In the genomic region with DNA sequence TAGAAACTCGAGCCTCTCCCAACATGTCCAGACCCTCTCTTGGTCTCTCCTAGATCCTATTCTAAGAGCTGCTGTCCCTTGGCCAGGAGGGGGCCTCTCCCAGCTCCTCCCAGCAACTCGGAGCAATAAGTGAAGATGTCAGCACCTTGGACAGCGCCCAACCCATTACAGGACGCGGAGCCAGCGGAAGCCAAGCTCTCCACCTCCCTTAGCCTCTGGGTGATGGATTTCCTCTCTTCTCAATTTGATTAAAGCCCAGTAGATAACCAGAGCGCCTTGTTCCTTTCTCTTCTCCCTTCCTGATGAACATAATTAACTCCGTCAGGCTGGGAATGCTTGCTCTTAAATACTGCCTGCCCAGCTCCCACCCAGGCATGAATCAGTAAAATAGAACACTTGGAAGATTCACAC, we compare ENCODE assay signal across 8 cellular contexts. TPM values are rescaled to one million over a fixed set of nuclear protein-coding genes. Genes with fewer than 3 reads are reported as not detected.
DNase-seq lines count a peak whose midpoint lies in the region; ATAC-seq, FAIRE-seq and TF ChIP-seq lines count a peak whose summit lies in the region.

No MANE protein-coding gene starts in this region.

- H3K36me3 Mint-ChIP-seq in activated T-cell treated with anti-CD3 and anti-CD28 coated beads, Interleukin-2, amount 50 U/mL, for 24 hours (ENCODE audit: low read depth), result no peaks in the 10 kb centered on the region

- 9 to 10% methylated on average over 8 of the region's 8 CpGs for WGBS in GM23248 (ENCODE audit: low coverage in 1 of 2, low lambda C conversion rate in 2 of 2, missing lambda C conversion rate in 2 of 2), 2 experiments

- H3K9ac ChIP-seq in GM23248, result no peak overlapping the region

- no peaks in the 10 kb centered on the region for H3K9me3 Mint-ChIP-seq in activated T-cell treated with anti-CD3 and anti-CD28 coated beads, Interleukin-2, amount 50 U/mL, for 24 hours

- CTCF ChIA-PET in Panc1 (lab: Charles Lee), result interaction anchor here (0.6 to 1.3 kb wide), 3 partner anchors 28 to 74 kb away, joined by 3 to 8 read pairs (median 3); no protein-coding TSS in a partner anchor

- ATAC-seq in Panc1, result peak; percentile 78

- H3K27me3 Mint-ChIP-seq in activated T-cell treated with anti-CD3 and anti-CD28 coated beads, Interleukin-2, amount 50 U/mL, for 24 hours, result peaks cover 46% of the 10 kb centered on the region

- H3K4me3 Mint-ChIP-seq in activated T-cell treated with anti-CD3 and anti-CD28 coated beads, Interleukin-2, amount 50 U/mL, for 24 hours, result no peak overlapping the region

- POLR2A ChIA-PET in Panc1 (lab: Charles Lee), result no interaction called here

- intact Hi-C loops in Panc1 (cut with micrococcal nuclease; ENCODE audit: unreplicated experiment) (no loop called here), posterior vena cava (cut with DNase I) (no loop called here)

- no peaks in the 10 kb centered on the region for H3K4me1 ChIP-seq in GM23248 (ENCODE audit: insufficient read depth)
- no peaks in the 10 kb centered on the region for H3K4me1 ChIP-seq in Panc1 (ENCODE audit: control insufficient read depth, insufficient read depth, low read length)

- H3K27me3 ChIP-seq in GM23248 (replicated peaks; ENCODE audit: insufficient read depth) (peaks cover 7% of the 10 kb centered on the region; the same call in 1 of the 2 replicates), Panc1 (ENCODE audit: control insufficient read depth, insufficient read depth, low read length) (peaks cover 3% of the 10 kb centered on the region)

- peak; percentile 82 for DNase-seq in 8988T
- DNase-seq in GM23248, result peak; percentile 87
- no peak for DNase-seq in Panc1 (ENCODE audit: low read depth, low spot score)
- DNase-seq in activated T-cell treated with anti-CD3 and anti-CD28 coated beads, Interleukin-2, amount 50 U/mL, for 24 hours, result peak; percentile 78
- DNase-seq in foreskin fibroblast, result peak; percentile 54 to 86
- DNase-seq in posterior vena cava (ENCODE audit: low spot score), result peak; percentile 93
- peak; percentile 83 for DNase-seq in urothelium cell line (ENCODE audit: low spot score)
- no peak for DNase-seq in NCI-H128 (lab: John Stamatoyannopoulos, UW; ENCODE audit: unreplicated experiment)

- H3K9me3 ChIP-seq in GM23248 (ENCODE audit: low read depth) (no peaks in the 10 kb centered on the region), Panc1 (ENCODE audit: control insufficient read depth, insufficient read depth, low read depth, low read length) (no peaks in the 10 kb centered on the region)

- H3K27ac ChIP-seq in GM23248 (no peak overlapping the region), Panc1 (ENCODE audit: low read length) (no peak overlapping the region)

- H3K4me3 ChIP-seq in GM23248, result no peak overlapping the region
- H3K4me3 ChIP-seq in Panc1 (ENCODE audit: low read depth in 2 of 2, low read length in 2 of 2), result no peak overlapping the region
- H3K4me3 ChIP-seq in foreskin fibroblast (ENCODE audit: low read depth in 1 of 2, low read length in 2 of 2), result no peak overlapping the region

- H3K9me2 ChIP-seq in GM23248 (ENCODE audit: insufficient read depth), result no peaks in the 10 kb centered on the region

- no peak overlapping the region for H2AFZ ChIP-seq in GM23248

- in situ Hi-C loops in GM23248 (cut with MboI) (no loop called here), Panc1 (cut with HindIII; ENCODE audit: low pct_unique_long_range_greater_than_20kb, low sequenced_read_pairs) (loop anchor here (25.0 kb wide), 2 partner anchors 102 to 302 kb away; no protein-coding TSS in a partner anchor)

- H3K27ac Mint-ChIP-seq in activated T-cell treated with anti-CD3 and anti-CD28 coated beads, Interleukin-2, amount 50 U/mL, for 24 hours, result no peak overlapping the region

- no peaks in the 10 kb centered on the region for H3K79me2 ChIP-seq in GM23248 (ENCODE audit: insufficient read depth)

- no peaks in the 10 kb centered on the region for H3F3A ChIP-seq in GM23248 (ENCODE audit: insufficient read depth)

- no peaks in the 10 kb centered on the region for H4K20me1 ChIP-seq in GM23248 (ENCODE audit: insufficient read depth)

- FAIRE-seq in urothelium cell line (lab: Jason Lieb, UNC), result peak; percentile 48

- no peaks in the 10 kb centered on the region for H3K4me1 Mint-ChIP-seq in activated T-cell treated with anti-CD3 and anti-CD28 coated beads, Interleukin-2, amount 50 U/mL, for 24 hours (ENCODE audit: low read depth)

- no peak overlapping the region for H3K4me2 ChIP-seq in GM23248 (ENCODE audit: unreplicated experiment)

- no peak for TF ChIP-seq CTCF in Panc1 (IDR thresholded peaks at IDR 0.05)
- TF ChIP-seq CTCF in foreskin fibroblast (IDR thresholded peaks at IDR 0.05; ENCODE audit: low read depth, low read length), result peak; percentile 43

- no TSS peak for BruUV-seq in Panc1 (replicated peaks; lab: Mats Ljungman, UMichigan)

- no peaks in the 10 kb centered on the region for H3K36me3 ChIP-seq in GM23248 (ENCODE audit: low read depth)
- H3K36me3 ChIP-seq in Panc1 (ENCODE audit: control insufficient read depth, insufficient read depth, low read length), result no peaks in the 10 kb centered on the region

RNA-seq across cellular contexts. Expression of gene TPBGL, which starts 26.2 kb away (rescaled TPM):
- not detected in 2 replicates for total RNA-seq in GM23248 (2014; rRNA removed; shearing (Covaris generic))
- not detected in 2 replicates for polyA plus RNA-seq in GM23248 (2016; fragmentation: Nextera tagmentation; extraction: Ambion mirVana)
- total RNA-seq in Panc1 (2021; ENCODE audit: unreplicated experiment) (0.54 TPM), posterior vena cava (under 1 TPM; 0.46 to 0.67 TPM)
- polyA plus RNA-seq in Panc1 (2012; ENCODE audit: insufficient read length), result 0.80 TPM

Comparison
In these comparisons a context has a peak if more than half of its experiments do, and no peak if none do; other contexts are left out.
1. DNase-seq: peak in 8988T (single experiment), GM23248 (single experiment), activated T-cell treated with anti-CD3 and anti-CD28 coated beads, Interleukin-2, amount 50 U/mL, for 24 hours (single experiment), foreskin fibroblast (2 of 2), posterior vena cava (single experiment) and urothelium cell line (single experiment); none in Panc1 (single experiment) and NCI-H128 (single experiment).